Comparison of ENCODE assay signal across 10 cellular contexts in genomic region chr6:159748127-159748526, GRCh38. TPM values are rescaled to one million over a fixed set of nuclear protein-coding genes. Genes with fewer than 3 reads are reported as not detected.
DNase-seq lines count a peak whose midpoint lies in the region; ATAC-seq, FAIRE-seq and TF ChIP-seq lines count a peak whose summit lies in the region.
"Not testable (repeated sequence)": the region's sequence is repeated elsewhere in the genome, so short reads cannot be mapped to it uniquely, and the experiment has no call there.
"Had no signal": no experiment of that assay in that cellular context is flagged by ENCODE, and none has a peak within 500 bp of the region (broad histone marks: within the 10 kb centered on the region; RNA-seq: fewer than 3 reads in every experiment).

No MANE protein-coding gene starts in this region.

- not testable (repeated sequence) for H3K9me3 ChIP-seq in GM12878 (replicated peaks; ENCODE audit: control insufficient read depth, insufficient read depth, low read length); endodermal cell (ENCODE audit: control insufficient read depth, low read length); right lobe of liver

- FAIRE-seq in D721Med (lab: Jason Lieb, UNC), result peak; percentile 46
- FAIRE-seq in GM12878 (lab: Jason Lieb, UNC), result not testable (repeated sequence)

- H3K4me3 Mint-ChIP-seq in T-helper 1 cell treated with Interleukin-12 subunit alpha and Interleukin-12 subunit beta and Interleukin-4 antibody, amounts not matched to agents 30 μg/mL and 1 μg/mL, for 36 hours; activated naive CD4-positive, alpha-beta T cell treated with anti-CD3 and anti-CD28 coated beads, Interleukin-2, amount 10 ng/mL, durations not matched to agents 7 days and 5 days; endodermal cell: not testable (repeated sequence)

- H3K27ac ChIP-seq in GM12878 (ENCODE audit: control insufficient read depth, insufficient read depth); endodermal cell (ENCODE audit: low read depth, low read length): not testable (repeated sequence)
- H3K27ac ChIP-seq in right lobe of liver, result peak overlapping the region in 1 of 3 donors; percentile 47

- H3K9me3 Mint-ChIP-seq in T-helper 1 cell treated with Interleukin-12 subunit alpha and Interleukin-12 subunit beta and Interleukin-4 antibody, amounts not matched to agents 30 μg/mL and 1 μg/mL, for 36 hours; activated naive CD4-positive, alpha-beta T cell treated with anti-CD3 and anti-CD28 coated beads, Interleukin-2, amount 10 ng/mL, durations not matched to agents 7 days and 5 days; endodermal cell: not testable (repeated sequence)

- SMC1A ChIA-PET in GM12878 (lab: Charles Lee; ENCODE audit: uncharacterized antibody, unreplicated experiment), result interaction anchor here (0.7 to 1.4 kb wide), 3 partner anchors 12 to 29 kb away, joined by 3 to 4 read pairs (median 3); no protein-coding TSS in a partner anchor

- not testable (repeated sequence) for DNase-seq in D721Med (ENCODE audit: insufficient read length, low spot score); activated naive CD4-positive, alpha-beta T cell treated with anti-CD3 and anti-CD28 coated beads, Interleukin-2, amount 10 ng/mL, durations not matched to agents 7 days and 5 days; GM12878 (ENCODE audit: low read depth, low spot score); endodermal cell; right lobe of liver

- in situ Hi-C loops in GM12878 (cut with MboI), result not testable (repeated sequence)

- peaks cover 49% of the 10 kb centered on the region for H3K36me3 Mint-ChIP-seq in T-helper 1 cell treated with Interleukin-12 subunit alpha and Interleukin-12 subunit beta and Interleukin-4 antibody, amounts not matched to agents 30 μg/mL and 1 μg/mL, for 36 hours (ENCODE audit: low read depth)
- peaks cover 62% of the 10 kb centered on the region for H3K36me3 Mint-ChIP-seq in activated naive CD4-positive, alpha-beta T cell treated with anti-CD3 and anti-CD28 coated beads, Interleukin-2, amount 10 ng/mL, durations not matched to agents 7 days and 5 days
- H3K36me3 Mint-ChIP-seq in endodermal cell (ENCODE audit: low read depth), result peaks cover 69% of the 10 kb centered on the region

- H3K36me3 ChIP-seq in GM12878 (ENCODE audit: control insufficient read depth in 2 of 2, insufficient read depth in 2 of 2, low read length in 1 of 2), result peaks cover 8 to 41% of the 10 kb centered on the region in 2 experiments
- peaks cover 99% of the 10 kb centered on the region for H3K36me3 ChIP-seq in endodermal cell (ENCODE audit: control insufficient read depth, insufficient read depth, low read length)
- peaks cover 4 to 87% (median 38%) of the 10 kb centered on the region in 4 donors for H3K36me3 ChIP-seq in right lobe of liver

- not testable (repeated sequence) for H3K27me3 Mint-ChIP-seq in T-helper 1 cell treated with Interleukin-12 subunit alpha and Interleukin-12 subunit beta and Interleukin-4 antibody, amounts not matched to agents 30 μg/mL and 1 μg/mL, for 36 hours (ENCODE audit: low read depth); activated naive CD4-positive, alpha-beta T cell treated with anti-CD3 and anti-CD28 coated beads, Interleukin-2, amount 10 ng/mL, durations not matched to agents 7 days and 5 days; endodermal cell (ENCODE audit: insufficient read depth)

- H3K4me1 Mint-ChIP-seq in T-helper 1 cell treated with Interleukin-12 subunit alpha and Interleukin-12 subunit beta and Interleukin-4 antibody, amounts not matched to agents 30 μg/mL and 1 μg/mL, for 36 hours (ENCODE audit: low read depth); activated naive CD4-positive, alpha-beta T cell treated with anti-CD3 and anti-CD28 coated beads, Interleukin-2, amount 10 ng/mL, durations not matched to agents 7 days and 5 days; endodermal cell: not testable (repeated sequence)

- intact Hi-C loops in GM12878 (cut with micrococcal nuclease; ENCODE audit: unreplicated experiment); right lobe of liver (cut with DNase I): not testable (repeated sequence)

- peak overlapping the region; percentile 19 for H3K27ac Mint-ChIP-seq in T-helper 1 cell treated with Interleukin-12 subunit alpha and Interleukin-12 subunit beta and Interleukin-4 antibody, amounts not matched to agents 30 μg/mL and 1 μg/mL, for 36 hours
- peak overlapping the region; percentile 13 for H3K27ac Mint-ChIP-seq in activated naive CD4-positive, alpha-beta T cell treated with anti-CD3 and anti-CD28 coated beads, Interleukin-2, amount 10 ng/mL, durations not matched to agents 7 days and 5 days
- H3K27ac Mint-ChIP-seq in endodermal cell, result peak overlapping the region; percentile 6

- RAD21 ChIA-PET in GM12878 (lab: Charles Lee; ENCODE audit: unreplicated experiment), result not testable (repeated sequence)

- H4K20me1 ChIP-seq in GM12878 (ENCODE audit: control insufficient read depth, insufficient read depth), result not testable (repeated sequence)

- POLR2A ChIA-PET in GM12878 (lab: Charles Lee), result interaction anchor here (1.2 kb wide), 1 partner anchor 13 kb away, joined by 3 read pairs; the partner anchor contains the start of gene ACAT2

- not testable (repeated sequence) for H3K79me2 ChIP-seq in GM12878 (ENCODE audit: control insufficient read depth, insufficient read depth, low read length)

- CTCF ChIA-PET in activated naive CD4-positive, alpha-beta T cell treated with anti-CD3 and anti-CD28 coated beads, Interleukin-2, amount 10 ng/mL, durations not matched to agents 7 days and 5 days (lab: Charles Lee); GM12878 (lab: Yijun Ruan, JAX): not testable (repeated sequence)

- not testable (repeated sequence) for H3K4me3 ChIP-seq in GM12878; endodermal cell (ENCODE audit: low read length); right lobe of liver

- H3K4me1 ChIP-seq in GM12878 (ENCODE audit: control insufficient read depth, insufficient read depth, low read length); endodermal cell (ENCODE audit: control insufficient read depth, insufficient read depth, low read length); right lobe of liver: not testable (repeated sequence)

- not testable (repeated sequence) for H3K27me3 ChIP-seq in GM12878 (replicated peaks in 1 of 2; ENCODE audit: control insufficient read depth in 2 of 2, insufficient read depth in 2 of 2, low read length in 1 of 2); endodermal cell (ENCODE audit: control insufficient read depth, insufficient read depth, low read length, poor library complexity, severe bottlenecking); right lobe of liver

- H2AFZ ChIP-seq in GM12878 (ENCODE audit: control insufficient read depth, low read depth, low read length), result not testable (repeated sequence)

- BruUV-seq in GM12878 (replicated peaks; lab: Mats Ljungman, UMichigan), result TSS peak; percentile 1

- not testable (repeated sequence) for H3K4me2 ChIP-seq in GM12878 (ENCODE audit: control insufficient read depth, insufficient read depth)

- WGBS in GM12878 (ENCODE audit: insufficient coverage, insufficient replicate concordance, low lambda C conversion rate, missing lambda C conversion rate), result 80% methylated on average over 7 of the region's 7 CpGs
- WGBS in endodermal cell (ENCODE audit: insufficient coverage in 1 of 2, insufficient read length in 1 of 2), 2 experiments, result 96 to 100% methylated on average over 3 to 5 of the region's 7 CpGs
- WGBS in right lobe of liver (ENCODE audit: insufficient coverage, low coverage, low lambda C conversion rate, missing lambda C conversion rate), result 63% methylated on average over 7 of the region's 7 CpGs

- not testable (repeated sequence) for TF ChIP-seq EP300 in GM12878 (IDR thresholded peaks at IDR 0.05; ENCODE audit: borderline replicate concordance in 1 of 2, control insufficient read depth in 1 of 2, low read depth in 2 of 2, low read length in 2 of 2)

- TF ChIP-seq POLR2A in GM12878 (IDR thresholded peaks at IDR 0.05; ENCODE audit: low read depth, low read length); right lobe of liver (IDR thresholded peaks at IDR 0.05): not testable (repeated sequence)

- H3K9ac ChIP-seq in GM12878 (ENCODE audit: control insufficient read depth, insufficient read depth, low read length); endodermal cell (ENCODE audit: extremely low read depth, low read length, poor library complexity, severe bottlenecking): not testable (repeated sequence)

- not testable (repeated sequence) for ATAC-seq in GM12878
- ATAC-seq in right lobe of liver, result peak; percentile 42 to 69 (median 59)

- not testable (repeated sequence) for TF ChIP-seq CTCF in D721Med (IDR thresholded peaks at IDR 0.05; ENCODE audit: insufficient read depth, missing control alignments); GM12878 (IDR thresholded peaks at IDR 0.05 in 2 of 3, conservative IDR thresholded peaks at IDR 0.05 in 1 of 3; ENCODE audit: control insufficient read depth in 2 of 3, extremely low read depth in 1 of 3, insufficient read depth in 1 of 3, low read depth in 3 of 3, low read length in 3 of 3); endodermal cell (conservative IDR thresholded peaks at IDR 0.05); right lobe of liver (IDR thresholded peaks at IDR 0.05)

- not testable (repeated sequence) for TF ChIP-seq RAD21 in GM12878 (IDR thresholded peaks at IDR 0.05; ENCODE audit: insufficient read depth, low read depth, low read length)

RNA-seq across cellular contexts. Expression of gene ACAT2, which starts 13.7 kb away (rescaled TPM):
- total RNA-seq in GM12878 (2013; cell fraction: nucleolus; rRNA removed), result 37.0 and 39.7 TPM in 2 replicates
- 87.9 and 93.3 TPM in 2 replicates for total RNA-seq in GM12878 (2014; rRNA removed)
- total RNA-seq in GM12878 (2014; rRNA removed; fragmentation: Illumina TruSeq; extraction: Trizol), result 116 and 119 TPM in 2 replicates
- 128 and 139 TPM in 2 replicates for total RNA-seq in GM12878 (2021)
- polyA plus RNA-seq in GM12878 (2011; ENCODE audit: low read depth), result 47.7 TPM
- polyA plus RNA-seq in GM12878 (2011; rRNA removed), result 227 and 257 TPM in 2 replicates
- polyA plus RNA-seq in GM12878 (2011; cell fraction: cytosol; rRNA removed), result 105 and 107 TPM in 2 replicates
- 68.8 and 81.2 TPM in 2 replicates for polyA plus RNA-seq in GM12878 (2011; cell fraction: nucleus; rRNA removed)
- 55.3 and 81.1 TPM in 2 replicates for polyA plus RNA-seq in GM12878 (2012)
- polyA plus RNA-seq in GM12878 (2014; fragmentation: Illumina TruSeq; extraction: Trizol), result 98.9 and 134 TPM in 2 replicates
- 100 to 1,000 TPM; 249 to 257 TPM for polyA plus RNA-seq in GM12878 (2014; fragmentation: Nextera tagmentation; extraction: Ambion mirVana)
- 93.4 and 105 TPM in 2 replicates for polyA plus RNA-seq in GM12878 (2014; rRNA removed)
- polyA plus RNA-seq in GM12878 (2016; fragmentation: Nextera tagmentation; extraction: Ambion mirVana), result 100 to 1,000 TPM; 137 to 150 TPM
- 113 and 140 TPM in 2 replicates for polyA minus RNA-seq in GM12878 (2011; rRNA and poly(A)+ RNA removed)
- 29.1 and 45.0 TPM in 2 replicates for polyA minus RNA-seq in GM12878 (2011; cell fraction: cytosol; rRNA and poly(A)+ RNA removed)
- 39.4 and 46.5 TPM in 2 replicates for polyA minus RNA-seq in GM12878 (2011; cell fraction: nucleus; rRNA and poly(A)+ RNA removed)
- total RNA-seq in endodermal cell, result 100 to 1,000 TPM; 108 to 147 TPM
- polyA plus RNA-seq in endodermal cell (2013, experiment 1 of 2), result 161 TPM
- 165 TPM for polyA plus RNA-seq in endodermal cell (2013, experiment 2 of 2)
- 100 to 1,000 TPM in 1 of 6 experiments, 10 to 100 TPM in 5; 11.2 to 120 (median 52.2) TPM for total RNA-seq in right lobe of liver

RNA-seq across cellular contexts. Expression of gene WTAP, which starts 20.8 kb away (rescaled TPM):
- total RNA-seq in GM12878 (2013; cell fraction: nucleolus; rRNA removed), result 152 and 161 TPM in 2 replicates
- total RNA-seq in GM12878 (2014; rRNA removed) (65.1 and 74.3 TPM in 2 replicates), GM12878 (2014; rRNA removed; fragmentation: Illumina TruSeq; extraction: Trizol) (80.8 and 83.8 TPM in 2 replicates), GM12878 (2021) (73.0 and 79.0 TPM in 2 replicates), endodermal cell (100 to 1,000 TPM; 112 to 119 TPM), right lobe of liver (10 to 100 TPM; 21.1 to 64.3 (median 37.6) TPM)
- 48.7 TPM for polyA plus RNA-seq in GM12878 (2011; ENCODE audit: low read depth)
- polyA plus RNA-seq in GM12878 (2011; rRNA removed) (38.7 and 52.9 TPM in 2 replicates), GM12878 (2014; fragmentation: Illumina TruSeq; extraction: Trizol) (90.2 and 105 TPM in 2 replicates), GM12878 (2014; fragmentation: Nextera tagmentation; extraction: Ambion mirVana) (100 to 1,000 TPM; 102 to 132 TPM), GM12878 (2014; rRNA removed) (46.7 and 52.0 TPM in 2 replicates), GM12878 (2016; fragmentation: Nextera tagmentation; extraction: Ambion mirVana) (10 to 100 TPM; 82.3 to 95.7 TPM)
- 19.7 and 25.0 TPM in 2 replicates for polyA plus RNA-seq in GM12878 (2011; cell fraction: cytosol; rRNA removed)
- 25.7 and 27.7 TPM in 2 replicates for polyA plus RNA-seq in GM12878 (2011; cell fraction: nucleus; rRNA removed)
- 59.1 and 59.4 TPM in 2 replicates for polyA plus RNA-seq in GM12878 (2012)
- 51.0 and 64.1 TPM in 2 replicates for polyA minus RNA-seq in GM12878 (2011; rRNA and poly(A)+ RNA removed)
- polyA minus RNA-seq in GM12878 (2011; cell fraction: cytosol; rRNA and poly(A)+ RNA removed), result 21.7 and 23.9 TPM in 2 replicates
- 34.9 and 60.9 TPM in 2 replicates for polyA minus RNA-seq in GM12878 (2011; cell fraction: nucleus; rRNA and poly(A)+ RNA removed)
- 117 TPM for polyA plus RNA-seq in endodermal cell (2013, experiment 1 of 2)
- 110 TPM for polyA plus RNA-seq in endodermal cell (2013, experiment 2 of 2)

RNA-seq across cellular contexts. Expression of gene TCP1, which starts 41.3 kb away (rescaled TPM):
- 171 and 186 TPM in 2 replicates for total RNA-seq in GM12878 (2013; cell fraction: nucleolus; rRNA removed)
- total RNA-seq in GM12878 (2014; rRNA removed) (347 and 350 TPM in 2 replicates), GM12878 (2014; rRNA removed; fragmentation: Illumina TruSeq; extraction: Trizol) (329 and 350 TPM in 2 replicates), GM12878 (2021) (306 and 317 TPM in 2 replicates), endodermal cell (100 to 1,000 TPM; 241 to 246 TPM), right lobe of liver (10 to 100 TPM; 50.4 to 97.1 (median 77.8) TPM)
- 136 TPM for polyA plus RNA-seq in GM12878 (2011; ENCODE audit: low read depth)
- polyA plus RNA-seq in GM12878 (2011; rRNA removed) (133 and 194 TPM in 2 replicates), GM12878 (2014; fragmentation: Illumina TruSeq; extraction: Trizol) (294 and 401 TPM in 2 replicates), GM12878 (2014; fragmentation: Nextera tagmentation; extraction: Ambion mirVana) (100 to 1,000 TPM; 201 to 241 TPM), GM12878 (2014; rRNA removed) (170 and 172 TPM in 2 replicates), GM12878 (2016; fragmentation: Nextera tagmentation; extraction: Ambion mirVana) (100 to 1,000 TPM; 452 to 457 TPM)
- polyA plus RNA-seq in GM12878 (2011; cell fraction: cytosol; rRNA removed), result 104 and 110 TPM in 2 replicates
- polyA plus RNA-seq in GM12878 (2011; cell fraction: nucleus; rRNA removed), result 182 and 230 TPM in 2 replicates
- 168 and 174 TPM in 2 replicates for polyA plus RNA-seq in GM12878 (2012)
- polyA minus RNA-seq in GM12878 (2011; rRNA and poly(A)+ RNA removed), result 148 and 226 TPM in 2 replicates
- 166 and 180 TPM in 2 replicates for polyA minus RNA-seq in GM12878 (2011; cell fraction: cytosol; rRNA and poly(A)+ RNA removed)
- 125 and 214 TPM in 2 replicates for polyA minus RNA-seq in GM12878 (2011; cell fraction: nucleus; rRNA and poly(A)+ RNA removed)
- polyA plus RNA-seq in endodermal cell (2013, experiment 1 of 2), result 234 TPM
- 228 TPM for polyA plus RNA-seq in endodermal cell (2013, experiment 2 of 2)

RNA-seq across cellular contexts. Expression of gene MRPL18, which starts 42.1 kb away (rescaled TPM):
- 7.2 and 7.7 TPM in 2 replicates for total RNA-seq in GM12878 (2013; cell fraction: nucleolus; rRNA removed)
- total RNA-seq in GM12878 (2014; rRNA removed) (98.6 and 104 TPM in 2 replicates), GM12878 (2014; rRNA removed; fragmentation: Illumina TruSeq; extraction: Trizol) (81.9 and 82.3 TPM in 2 replicates), GM12878 (2021) (68.5 and 69.3 TPM in 2 replicates), endodermal cell (10 to 100 TPM; 46.7 to 56.9 TPM), right lobe of liver (10 to 100 TPM; 26.6 to 78.5 (median 43.1) TPM)
- 27.6 TPM for polyA plus RNA-seq in GM12878 (2011; ENCODE audit: low read depth)
- polyA plus RNA-seq in GM12878 (2011; rRNA removed) (108 and 128 TPM in 2 replicates), GM12878 (2014; fragmentation: Illumina TruSeq; extraction: Trizol) (78.8 and 80.0 TPM in 2 replicates), GM12878 (2014; fragmentation: Nextera tagmentation; extraction: Ambion mirVana) (100 to 1,000 TPM; 148 to 203 TPM), GM12878 (2014; rRNA removed) (106 and 124 TPM in 2 replicates), GM12878 (2016; fragmentation: Nextera tagmentation; extraction: Ambion mirVana) (100 to 1,000 TPM; 174 to 177 TPM)
- 71.8 and 90.7 TPM in 2 replicates for polyA plus RNA-seq in GM12878 (2011; cell fraction: cytosol; rRNA removed)
- polyA plus RNA-seq in GM12878 (2011; cell fraction: nucleus; rRNA removed), result 56.8 and 59.3 TPM in 2 replicates
- polyA plus RNA-seq in GM12878 (2012), result 46.6 and 58.0 TPM in 2 replicates
- polyA minus RNA-seq in GM12878 (2011; rRNA and poly(A)+ RNA removed), result 33.0 and 37.8 TPM in 2 replicates
- polyA minus RNA-seq in GM12878 (2011; cell fraction: cytosol; rRNA and poly(A)+ RNA removed), result 12.4 and 18.0 TPM in 2 replicates
- 11.7 and 14.4 TPM in 2 replicates for polyA minus RNA-seq in GM12878 (2011; cell fraction: nucleus; rRNA and poly(A)+ RNA removed)
- 40.7 TPM for polyA plus RNA-seq in endodermal cell (2013, experiment 1 of 2)
- 40.6 TPM for polyA plus RNA-seq in endodermal cell (2013, experiment 2 of 2)

RNA-seq across cellular contexts. Expression of gene PNLDC1, which starts 51.9 kb away (rescaled TPM):
- not detected in 2 replicates for total RNA-seq in GM12878 (2013; cell fraction: nucleolus; rRNA removed)
- total RNA-seq in GM12878 (2014; rRNA removed), result 0.38 TPM in 1 of 2 replicates, not detected in the other
- 0.09 TPM in 1 of 2 replicates, not detected in the other for total RNA-seq in GM12878 (2014; rRNA removed; fragmentation: Illumina TruSeq; extraction: Trizol)
- 0.19 TPM in 1 of 2 replicates, not detected in the other for total RNA-seq in GM12878 (2021)
- not detected for polyA plus RNA-seq in GM12878 (2011; ENCODE audit: low read depth)
- 0.07 and 0.08 TPM in 2 replicates for polyA plus RNA-seq in GM12878 (2011; rRNA removed)
- polyA plus RNA-seq in GM12878 (2011; cell fraction: cytosol; rRNA removed), result 0.03 and 0.08 TPM in 2 replicates
- polyA plus RNA-seq in GM12878 (2011; cell fraction: nucleus; rRNA removed), result 0.13 TPM in 2 replicates
- not detected in 2 replicates for polyA plus RNA-seq in GM12878 (2012)
- 0.07 TPM in 1 of 2 replicates, not detected in the other for polyA plus RNA-seq in GM12878 (2014; fragmentation: Illumina TruSeq; extraction: Trizol)
- under 1 TPM; 0.09 to 0.16 TPM for polyA plus RNA-seq in GM12878 (2014; fragmentation: Nextera tagmentation; extraction: Ambion mirVana)
- 0.06 and 0.16 TPM in 2 replicates for polyA plus RNA-seq in GM12878 (2014; rRNA removed)
- under 1 TPM; 0.09 to 0.25 TPM for polyA plus RNA-seq in GM12878 (2016; fragmentation: Nextera tagmentation; extraction: Ambion mirVana)
- polyA minus RNA-seq in GM12878 (2011; rRNA and poly(A)+ RNA removed), result not detected in 2 replicates
- polyA minus RNA-seq in GM12878 (2011; cell fraction: cytosol; rRNA and poly(A)+ RNA removed), result not detected in 2 replicates
- polyA minus RNA-seq in GM12878 (2011; cell fraction: nucleus; rRNA and poly(A)+ RNA removed), result not detected in 2 replicates
- total RNA-seq in endodermal cell, result not detected
- not detected for polyA plus RNA-seq in endodermal cell (2013, experiment 1 of 2)
- not detected for polyA plus RNA-seq in endodermal cell (2013, experiment 2 of 2)
- under 1 TPM in 1 of 6 experiments, not detected in 5; 0.15 TPM for total RNA-seq in right lobe of liver
- total RNA-seq: G401, H9, IMR-90 had no signal
- polyA plus RNA-seq: CD14-positive monocyte, IMR-90 had no signal
